ENCODE assay signal across 18 cellular contexts in genomic region chr3:197675568-197675860, GRCh38.
A peak's percentile ranks its signal among the peaks of the same experiment; 100 is the strongest.
DNase-seq lines count a peak whose midpoint lies in the region; ATAC-seq lines count a peak whose summit lies in the region.
"Had no signal": no experiment of that assay in that cellular context is flagged by ENCODE, and none has a peak within 500 bp of the region (broad histone marks: within the 10 kb centered on the region; RNA-seq: fewer than 3 reads in every experiment).

No MANE protein-coding gene starts in this region.

- no peak for DNase-seq in activated naive CD4-positive, alpha-beta T cell treated with anti-CD3 and anti-CD28 coated beads, Interleukin-2, amount 10 ng/mL, durations not matched to agents 7 days and 5 days
- no peak for DNase-seq in activated naive CD4-positive, alpha-beta T cell treated with anti-CD3 and anti-CD28 coated beads, Interleukin-2, amount 50 U/mL, for 16 hours
- DNase-seq in activated T-helper 1 cell treated with anti-CD3 and anti-CD28 coated beads, Interleukin-12 subunit alpha, Interleukin-12 subunit beta, Interleukin-2, Interleukin-4 antibody, amounts not matched to agents 30 ng/mL and 10 ng/mL and 1 ng/mL, durations not matched to agents 14 hours and 24 hours and 36 hours (ENCODE audit: low spot score), result no peak
- DNase-seq in naive B cell (no peak), GOT3 (lab: John Stamatoyannopoulos, UW) (no peak), hippocampal formation (lab: John Stamatoyannopoulos, UW) (no peak), foreskin melanocyte (no peak)
- DNase-seq: AML-193, H7, Kasumi-1, NCI-H1694, NCI-H2081, NCI-H2171, NCI-H345, NCI-H524, NCI-H82, OCI-M1, SJCRH30 had no signal

- CTCF ChIA-PET in activated naive CD4-positive, alpha-beta T cell treated with anti-CD3 and anti-CD28 coated beads, Interleukin-2, amount 10 ng/mL, durations not matched to agents 7 days and 5 days (lab: Charles Lee), result interaction anchor here (0.6 kb wide), 1 partner anchor 1147 kb away, joined by 3 read pairs; no protein-coding TSS in a partner anchor

- peaks cover 41% of the 10 kb centered on the region for H3K36me3 Mint-ChIP-seq in activated naive CD4-positive, alpha-beta T cell treated with anti-CD3 and anti-CD28 coated beads, Interleukin-2, amount 10 ng/mL, durations not matched to agents 7 days and 5 days
- peaks cover 44% of the 10 kb centered on the region for H3K36me3 Mint-ChIP-seq in activated T-helper 1 cell treated with anti-CD3 and anti-CD28 coated beads, Interleukin-12 subunit alpha, Interleukin-12 subunit beta, Interleukin-2, Interleukin-4 antibody, amounts not matched to agents 30 ng/mL and 10 ng/mL and 1 ng/mL, durations not matched to agents 14 hours and 24 hours and 36 hours (ENCODE audit: low read depth)
- H3K36me3 Mint-ChIP-seq in naive B cell, result peaks cover 5 to 26% of the 10 kb centered on the region in 2 donors

- H3K4me3 Mint-ChIP-seq in activated naive CD4-positive, alpha-beta T cell treated with anti-CD3 and anti-CD28 coated beads, Interleukin-2, amount 10 ng/mL, durations not matched to agents 7 days and 5 days, result no peak overlapping the region
- no peak overlapping the region for H3K4me3 Mint-ChIP-seq in activated T-helper 1 cell treated with anti-CD3 and anti-CD28 coated beads, Interleukin-12 subunit alpha, Interleukin-12 subunit beta, Interleukin-2, Interleukin-4 antibody, amounts not matched to agents 30 ng/mL and 10 ng/mL and 1 ng/mL, durations not matched to agents 14 hours and 24 hours and 36 hours
- H3K4me3 Mint-ChIP-seq in naive B cell, result no peak overlapping the region

- no peak for ATAC-seq in naive B cell (ENCODE audit: low read depth in 2 of 2)

- H3K4me1 Mint-ChIP-seq in activated naive CD4-positive, alpha-beta T cell treated with anti-CD3 and anti-CD28 coated beads, Interleukin-2, amount 10 ng/mL, durations not matched to agents 7 days and 5 days, result no peaks in the 10 kb centered on the region
- no peaks in the 10 kb centered on the region for H3K4me1 Mint-ChIP-seq in activated T-helper 1 cell treated with anti-CD3 and anti-CD28 coated beads, Interleukin-12 subunit alpha, Interleukin-12 subunit beta, Interleukin-2, Interleukin-4 antibody, amounts not matched to agents 30 ng/mL and 10 ng/mL and 1 ng/mL, durations not matched to agents 14 hours and 24 hours and 36 hours (ENCODE audit: low read depth)
- H3K4me1 Mint-ChIP-seq in naive B cell, result peaks cover 23 to 39% (median 29%) of the 10 kb centered on the region in 3 donors

- intact Hi-C loops in activated T-helper 1 cell treated with anti-CD3 and anti-CD28 coated beads, Interleukin-12 subunit alpha, Interleukin-12 subunit beta, Interleukin-2, Interleukin-4 antibody, amounts not matched to agents 30 ng/mL and 10 ng/mL and 1 ng/mL, durations not matched to agents 14 hours and 24 hours and 36 hours (cut with micrococcal nuclease), result no loop called here

- H3K9me3 Mint-ChIP-seq in activated naive CD4-positive, alpha-beta T cell treated with anti-CD3 and anti-CD28 coated beads, Interleukin-2, amount 10 ng/mL, durations not matched to agents 7 days and 5 days, result peaks cover 9% of the 10 kb centered on the region
- peaks cover 4% of the 10 kb centered on the region for H3K9me3 Mint-ChIP-seq in activated T-helper 1 cell treated with anti-CD3 and anti-CD28 coated beads, Interleukin-12 subunit alpha, Interleukin-12 subunit beta, Interleukin-2, Interleukin-4 antibody, amounts not matched to agents 30 ng/mL and 10 ng/mL and 1 ng/mL, durations not matched to agents 14 hours and 24 hours and 36 hours
- H3K9me3 Mint-ChIP-seq in naive B cell, result no peaks in the 10 kb centered on the region

- H3K27ac Mint-ChIP-seq in activated naive CD4-positive, alpha-beta T cell treated with anti-CD3 and anti-CD28 coated beads, Interleukin-2, amount 10 ng/mL, durations not matched to agents 7 days and 5 days, result peak overlapping the region; percentile 15
- peak overlapping the region; percentile 47 for H3K27ac Mint-ChIP-seq in activated T-helper 1 cell treated with anti-CD3 and anti-CD28 coated beads, Interleukin-12 subunit alpha, Interleukin-12 subunit beta, Interleukin-2, Interleukin-4 antibody, amounts not matched to agents 30 ng/mL and 10 ng/mL and 1 ng/mL, durations not matched to agents 14 hours and 24 hours and 36 hours
- peak overlapping the region; percentile 7 to 97 (median 88) for H3K27ac Mint-ChIP-seq in naive B cell

- no peaks in the 10 kb centered on the region for H3K27me3 Mint-ChIP-seq in activated naive CD4-positive, alpha-beta T cell treated with anti-CD3 and anti-CD28 coated beads, Interleukin-2, amount 10 ng/mL, durations not matched to agents 7 days and 5 days
- H3K27me3 Mint-ChIP-seq in activated T-helper 1 cell treated with anti-CD3 and anti-CD28 coated beads, Interleukin-12 subunit alpha, Interleukin-12 subunit beta, Interleukin-2, Interleukin-4 antibody, amounts not matched to agents 30 ng/mL and 10 ng/mL and 1 ng/mL, durations not matched to agents 14 hours and 24 hours and 36 hours (ENCODE audit: insufficient read depth), result no peaks in the 10 kb centered on the region
- no peaks in the 10 kb centered on the region for H3K27me3 Mint-ChIP-seq in naive B cell

Comparison
In these comparisons a context has a peak if more than half of its experiments do, and no peak if none do; other contexts are left out.
1. H3K27ac Mint-ChIP-seq: peak in every context shown above with its lines; median percentile 88 in naive B cell; 47 in activated T-helper 1 cell treated with anti-CD3 and anti-CD28 coated beads, Interleukin-12 subunit alpha, Interleukin-12 subunit beta, Interleukin-2, Interleukin-4 antibody, amounts not matched to agents 30 ng/mL and 10 ng/mL and 1 ng/mL, durations not matched to agents 14 hours and 24 hours and 36 hours; 15 in activated naive CD4-positive, alpha-beta T cell treated with anti-CD3 and anti-CD28 coated beads, Interleukin-2, amount 10 ng/mL, durations not matched to agents 7 days and 5 days.